26 cellular contexts compared by ENCODE assay signal in the genomic region with DNA sequence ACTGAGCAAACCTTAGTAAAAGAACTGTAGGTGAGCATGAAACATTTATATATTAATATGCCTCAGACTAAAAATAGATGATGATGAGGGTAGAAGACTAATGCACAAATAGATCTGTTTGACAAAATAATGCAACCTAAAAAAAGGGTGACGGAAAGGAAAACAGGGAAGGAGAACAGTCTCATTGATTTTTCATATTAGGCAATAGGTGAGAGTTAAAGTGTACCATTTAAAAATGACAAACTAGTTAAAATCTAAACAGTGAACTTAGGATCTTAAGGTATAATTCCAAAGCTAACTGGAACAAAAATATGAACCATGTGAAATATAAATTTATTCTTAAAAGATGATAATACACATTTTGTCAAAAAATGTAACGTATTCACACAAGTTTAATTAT.
"Had no signal": no experiment of that assay in that cellular context is flagged by ENCODE, and none has a peak within 500 bp of the region (broad histone marks: within the 10 kb centered on the region; RNA-seq: fewer than 3 reads in every experiment).

No MANE protein-coding gene starts in this region.

- H3K79me2 ChIP-seq: hepatocyte had no signal

- H3K4me1 Mint-ChIP-seq: immature natural killer cell, mesothelial cell of epicardium, naive B cell had no signal

- H3K27ac Mint-ChIP-seq: dendritic cell treated with granulocyte-macrophage colony-stimulating factor and Interleukin-4, amounts not matched to agents 40 ng/mL and 50 ng/mL, for 4 days; effector memory CD8-positive, alpha-beta T cell; endodermal cell; immature natural killer cell; mesothelial cell of epicardium; naive B cell had no signal

- FAIRE-seq: endometrium, kidney had no signal

- H3K9me3 ChIP-seq: colonic mucosa, esophagus muscularis mucosa, gastroesophageal sphincter, heart left ventricle, left lung, lower lobe of right lung, mucosa of descending colon had no signal

- H3K4me3 Mint-ChIP-seq: dendritic cell treated with granulocyte-macrophage colony-stimulating factor and Interleukin-4, amounts not matched to agents 40 ng/mL and 50 ng/mL, for 4 days; effector memory CD8-positive, alpha-beta T cell; endodermal cell; immature natural killer cell; mesothelial cell of epicardium; naive B cell had no signal

- H3K4me3 ChIP-seq: colonic mucosa, esophagus muscularis mucosa, gastroesophageal sphincter, heart left ventricle, hepatocyte, left lung, lower lobe of right lung, mucosa of descending colon had no signal

- H3K4me2 ChIP-seq: hepatocyte had no signal

- H3K4me1 ChIP-seq: colonic mucosa, esophagus muscularis mucosa, foreskin keratinocyte, gastroesophageal sphincter, heart left ventricle, left lung, lower lobe of right lung had no signal

- H3K36me3 ChIP-seq: colonic mucosa, esophagus muscularis mucosa, gastroesophageal sphincter, heart left ventricle, left lung, lower lobe of right lung had no signal

- H3K36me3 Mint-ChIP-seq: immature natural killer cell, mesothelial cell of epicardium, naive B cell had no signal

- H3K9me3 Mint-ChIP-seq: dendritic cell treated with granulocyte-macrophage colony-stimulating factor and Interleukin-4, amounts not matched to agents 40 ng/mL and 50 ng/mL, for 4 days; effector memory CD8-positive, alpha-beta T cell; endodermal cell; mesothelial cell of epicardium; naive B cell had no signal

- H3K27ac ChIP-seq: colonic mucosa, epithelial cell of prostate, esophagus muscularis mucosa, foreskin keratinocyte, gastroesophageal sphincter, heart left ventricle, hepatocyte, left lung, lower lobe of right lung had no signal

- DNase-seq: colonic mucosa; cortex of kidney; effector CD8-positive, alpha-beta T cell; effector memory CD8-positive, alpha-beta T cell; endodermal cell; foreskin keratinocyte; heart left ventricle; hypothalamus; immature natural killer cell; islet precursor cell; kidney; kidney glomerular epithelial cell; left colon; left lung; left ventricle myocardium superior; lower lobe of right lung; mesenchymal stem cell; mucosa of descending colon; naive B cell had no signal

- ATAC-seq: effector memory CD8-positive, alpha-beta T cell; foreskin keratinocyte; gastroesophageal sphincter; heart left ventricle; left colon; left lung; left ventricle myocardium superior; lower lobe of right lung; mucosa of descending colon had no signal

- H3K27me3 Mint-ChIP-seq: dendritic cell treated with granulocyte-macrophage colony-stimulating factor and Interleukin-4, amounts not matched to agents 40 ng/mL and 50 ng/mL, for 4 days; effector memory CD8-positive, alpha-beta T cell; naive B cell had no signal

- H3K27me3 ChIP-seq: colonic mucosa, esophagus muscularis mucosa, foreskin keratinocyte, gastroesophageal sphincter, heart left ventricle, hepatocyte, left lung had no signal

- H2AFZ ChIP-seq: hepatocyte had no signal
